ENCODE assay signal across 1 cellular context in genomic region chr11:115717215-115717584, GRCh38.
TF ChIP-seq lines count a peak whose summit lies in the region.

No MANE protein-coding gene starts in this region.

TF ChIP-seq in GM23338, 12 proteins besides CTCF, POLR2A, EP300 and RAD21:
- TF ChIP-seq STAT1 (IDR thresholded peaks at IDR 0.05; ENCODE audit: unreplicated experiment) (no peak), NANOG (IDR thresholded peaks at IDR 0.05; ENCODE audit: borderline replicate concordance) (no peak), ZNF114 (CRISPR knock-in tag; IDR thresholded peaks at IDR 0.05) (no peak), ETS1 (IDR thresholded peaks at IDR 0.05) (no peak), ZNF462 (CRISPR knock-in tag; IDR thresholded peaks at IDR 0.05) (no peak), ZNF331 (CRISPR knock-in tag; IDR thresholded peaks at IDR 0.05; ENCODE audit: low read depth) (no peak), EZH2phosphoT487 (IDR thresholded peaks at IDR 0.05; ENCODE audit: unreplicated experiment) (no peak), CREB1 (CRISPR knock-in tag; IDR thresholded peaks at IDR 0.05; ENCODE audit: low read depth) (no peak)
- TF ChIP-seq, protein P1, sequence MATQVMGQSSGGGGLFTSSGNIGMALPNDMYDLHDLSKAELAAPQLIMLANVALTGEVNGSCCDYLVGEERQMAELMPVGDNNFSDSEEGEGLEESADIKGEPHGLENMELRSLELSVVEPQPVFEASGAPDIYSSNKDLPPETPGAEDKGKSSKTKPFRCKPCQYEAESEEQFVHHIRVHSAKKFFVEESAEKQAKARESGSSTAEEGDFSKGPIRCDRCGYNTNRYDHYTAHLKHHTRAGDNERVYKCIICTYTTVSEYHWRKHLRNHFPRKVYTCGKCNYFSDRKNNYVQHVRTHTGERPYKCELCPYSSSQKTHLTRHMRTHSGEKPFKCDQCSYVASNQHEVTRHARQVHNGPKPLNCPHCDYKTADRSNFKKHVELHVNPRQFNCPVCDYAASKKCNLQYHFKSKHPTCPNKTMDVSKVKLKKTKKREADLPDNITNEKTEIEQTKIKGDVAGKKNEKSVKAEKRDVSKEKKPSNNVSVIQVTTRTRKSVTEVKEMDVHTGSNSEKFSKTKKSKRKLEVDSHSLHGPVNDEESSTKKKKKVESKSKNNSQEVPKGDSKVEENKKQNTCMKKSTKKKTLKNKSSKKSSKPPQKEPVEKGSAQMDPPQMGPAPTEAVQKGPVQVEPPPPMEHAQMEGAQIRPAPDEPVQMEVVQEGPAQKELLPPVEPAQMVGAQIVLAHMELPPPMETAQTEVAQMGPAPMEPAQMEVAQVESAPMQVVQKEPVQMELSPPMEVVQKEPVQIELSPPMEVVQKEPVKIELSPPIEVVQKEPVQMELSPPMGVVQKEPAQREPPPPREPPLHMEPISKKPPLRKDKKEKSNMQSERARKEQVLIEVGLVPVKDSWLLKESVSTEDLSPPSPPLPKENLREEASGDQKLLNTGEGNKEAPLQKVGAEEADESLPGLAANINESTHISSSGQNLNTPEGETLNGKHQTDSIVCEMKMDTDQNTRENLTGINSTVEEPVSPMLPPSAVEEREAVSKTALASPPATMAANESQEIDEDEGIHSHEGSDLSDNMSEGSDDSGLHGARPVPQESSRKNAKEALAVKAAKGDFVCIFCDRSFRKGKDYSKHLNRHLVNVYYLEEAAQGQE (IDR thresholded peaks at IDR 0.05; ENCODE audit: unreplicated experiment): no peak
